Comparison of ENCODE assay signal across 16 cellular contexts in the genomic region with DNA sequence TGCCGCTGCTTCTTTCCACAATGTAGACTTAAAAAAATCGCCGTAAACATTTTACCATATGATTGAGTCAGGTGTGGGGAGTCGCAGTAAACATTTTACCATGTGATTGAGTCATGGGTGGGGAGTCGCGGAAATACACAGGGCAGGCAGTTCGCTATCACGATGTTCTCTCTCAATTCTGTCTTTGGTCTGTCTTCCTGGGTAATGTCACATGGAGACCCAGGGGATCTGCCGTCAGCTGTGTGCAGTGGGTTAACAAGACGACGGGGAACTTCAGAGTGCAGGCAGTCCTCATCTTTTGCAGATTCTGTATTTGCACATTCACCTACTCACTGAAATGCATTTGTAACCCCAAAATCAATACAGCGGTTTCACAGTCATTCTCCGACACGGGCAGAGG.
A peak's percentile ranks its signal among the peaks of the same experiment; 100 is the strongest.
DNase-seq lines count a peak whose midpoint lies in the region; TF ChIP-seq lines count a peak whose summit lies in the region.
"Had no signal": no experiment of that assay in that cellular context is flagged by ENCODE, and none has a peak within 500 bp of the region (broad histone marks: within the 10 kb centered on the region; RNA-seq: fewer than 3 reads in every experiment).

No MANE protein-coding gene starts in this region.

- H3K27ac Mint-ChIP-seq in brain (peak overlapping the region in 3 of 5 experiments; percentile 7 to 46 (median 31)), nephron progenitor cell (peak overlapping the region; percentile 58)

- TF ChIP-seq CTCF in brain (conservative IDR thresholded peaks at IDR 0.05) = no peak
- no peak for TF ChIP-seq CTCF in nephron progenitor cell (IDR thresholded peaks at IDR 0.05)

- no peak overlapping the region for H4K5ac ChIP-seq in mesendoderm (ENCODE audit: low read length)

- no peak overlapping the region for H3K4ac ChIP-seq in mesendoderm (ENCODE audit: low read depth, low read length)

- no peaks in the 10 kb centered on the region for H3K36me3 ChIP-seq in mesendoderm (ENCODE audit: control insufficient read depth, insufficient read depth, low read length)

- no peaks in the 10 kb centered on the region for H3K79me1 ChIP-seq in mesendoderm (ENCODE audit: low read length)

- H3K4me1 Mint-ChIP-seq in brain = peaks cover 34% of the 10 kb centered on the region
- H3K4me1 Mint-ChIP-seq in nephron progenitor cell = peaks cover 40% of the 10 kb centered on the region

- no peak overlapping the region for H3K56ac ChIP-seq in mesendoderm (ENCODE audit: low read length)

- no CpG with 5 or more reads among the region's 14 CpGs for WGBS in mesendoderm (ENCODE audit: extremely low coverage, insufficient coverage, low lambda C conversion rate)

- no peaks in the 10 kb centered on the region for H3K4me1 ChIP-seq in mesendoderm (ENCODE audit: control insufficient read depth, low read depth, low read length)

- H3K36me3 Mint-ChIP-seq in brain (peaks cover 11% of the 10 kb centered on the region), nephron progenitor cell (ENCODE audit: low read depth) (peaks cover 41% of the 10 kb centered on the region)

- no peak overlapping the region for H3K27ac ChIP-seq in mesendoderm (ENCODE audit: low read depth, low read length)
- H3K27ac ChIP-seq: 22Rv1, GM23248 had no signal

- no peaks in the 10 kb centered on the region for H3K79me2 ChIP-seq in mesendoderm (ENCODE audit: control insufficient read depth, insufficient read depth, low read length)

- no peak overlapping the region for H3K18ac ChIP-seq in mesendoderm (ENCODE audit: low read length)

- no peak overlapping the region for H2AK5ac ChIP-seq in mesendoderm (ENCODE audit: low read length)

- H2BK5ac ChIP-seq in mesendoderm (ENCODE audit: low read length) = no peak overlapping the region

- no peak overlapping the region for H3K4me2 ChIP-seq in mesendoderm (ENCODE audit: low read length)

- H2BK15ac ChIP-seq in mesendoderm (replicated peaks; ENCODE audit: low read depth) = no peak overlapping the region

- no peak overlapping the region for H3K9ac ChIP-seq in mesendoderm (ENCODE audit: low read length)
- H3K9ac ChIP-seq: GM23248 had no signal

- peak; percentile 5 for DNase-seq in activated effector memory CD4-positive, alpha-beta T cell treated with anti-CD3 and anti-CD28 coated beads, Interleukin-2, amount 50 U/mL, for 16 hours
- no peak for DNase-seq in activated effector memory CD4-positive, alpha-beta T cell treated with Interleukin-2 at 50 U/mL for 16 hours
- no peak for DNase-seq in nephron progenitor cell
- peak; percentile 16 for DNase-seq in superior temporal gyrus (ENCODE audit: extremely low spot score)
- DNase-seq in 8988T = no peak
- no peak for DNase-seq in DMS53 treated with DMSO at 0.1 percent for 48 hours (lab: John Stamatoyannopoulos, UW; ENCODE audit: unreplicated experiment)
- DNase-seq in mesendoderm = no peak
- DNase-seq: GM23248, KG1, NCI-H1436 treated with DMSO at 0.1 percent for 48 hours, NCI-H2029 treated with DMSO at 0.1 percent for 48 hours, NCI-H510A treated with DMSO at 0.1 percent for 48 hours, NCI-H82, Right ventricle myocardium superior had no signal

- no peak overlapping the region for H3K4me3 ChIP-seq in mesendoderm (ENCODE audit: low read length)
- H3K4me3 ChIP-seq: GM23248 had no signal

- no peak overlapping the region for H4K8ac ChIP-seq in mesendoderm (ENCODE audit: low read depth, low read length)

- H3K27me3 ChIP-seq in mesendoderm (ENCODE audit: insufficient read depth, low read length, poor library complexity) = no peaks in the 10 kb centered on the region

- no peak overlapping the region for H3K23ac ChIP-seq in mesendoderm (ENCODE audit: low read length)

- H3K27me3 Mint-ChIP-seq in brain (no peaks in the 10 kb centered on the region), nephron progenitor cell (ENCODE audit: low read depth, poor library complexity) (peaks cover 3% of the 10 kb centered on the region)

- H3K4me3 Mint-ChIP-seq in brain (no peak overlapping the region), nephron progenitor cell (no peak overlapping the region)

- no peak overlapping the region for H2BK120ac ChIP-seq in mesendoderm (ENCODE audit: low read depth, low read length)

- H3K9me3 Mint-ChIP-seq in brain (peaks cover 0 to 3% (median 0%) of the 10 kb centered on the region in 5 experiments), nephron progenitor cell (peaks cover 4% of the 10 kb centered on the region)

Comparison
In these comparisons a context has a peak if more than half of its experiments do, and no peak if none do; other contexts are left out.
1. DNase-seq: peak in activated effector memory CD4-positive, alpha-beta T cell treated with anti-CD3 and anti-CD28 coated beads, Interleukin-2, amount 50 U/mL, for 16 hours (single experiment) and superior temporal gyrus (single experiment); none in activated effector memory CD4-positive, alpha-beta T cell treated with Interleukin-2 at 50 U/mL for 16 hours (single experiment), nephron progenitor cell (single experiment), 8988T (single experiment), DMS53 treated with DMSO at 0.1 percent for 48 hours (single experiment) and mesendoderm (single experiment).